8 cellular contexts compared by ENCODE assay signal in the genomic region with DNA sequence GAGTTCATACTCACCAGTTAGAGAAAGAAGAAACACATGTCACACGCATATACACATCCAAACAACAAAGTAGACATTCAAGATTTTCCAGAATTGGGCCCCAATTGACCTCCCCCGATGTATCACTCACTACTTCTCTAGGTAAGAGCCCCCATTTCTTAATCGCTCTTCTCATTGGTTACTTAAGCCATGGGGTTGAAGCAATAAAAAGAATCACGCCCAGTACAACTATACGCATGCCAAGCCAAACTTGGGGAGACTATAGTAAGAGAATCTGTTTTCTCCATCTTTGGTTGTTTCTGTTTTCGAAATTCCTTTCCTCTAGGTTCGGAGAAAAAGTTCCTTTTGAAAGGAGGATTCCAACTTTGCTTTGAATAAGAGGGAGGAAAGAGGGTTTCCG. TPM values are rescaled to one million over a fixed set of nuclear protein-coding genes. Genes with fewer than 3 reads are reported as not detected.
DNase-seq lines count a peak whose midpoint lies in the region; ATAC-seq, FAIRE-seq and TF ChIP-seq lines count a peak whose summit lies in the region.

No MANE protein-coding gene starts in this region.

- H3K27ac Mint-ChIP-seq in effector memory CD8-positive, alpha-beta T cell: peak overlapping the region; percentile 93 to 94

- peak overlapping the region; percentile 90 for H3K4me2 ChIP-seq in PC-9

- H3K9ac ChIP-seq in mucosa of rectum (ENCODE audit: low read depth in 1 of 2, low read length in 2 of 2): peak overlapping the region; percentile 82 to 89

- H3K9me2 ChIP-seq in PC-9 (ENCODE audit: insufficient read depth): no peaks in the 10 kb centered on the region

- TSS peak; percentile 75 for BruUV-seq in PC-9 (replicated peaks; lab: Mats Ljungman, UMichigan)

- H4K20me1 ChIP-seq in PC-9 (ENCODE audit: insufficient read depth): 0 out of 2 replicates have a peak, but pooled peaks cover 4% of the 10 kb centered on the region

- H3F3A ChIP-seq in PC-9 (ENCODE audit: insufficient read depth, low read depth): no peaks in the 10 kb centered on the region

- ATAC-seq in effector memory CD8-positive, alpha-beta T cell (replicated peaks): peak; percentile 14
- no peak for ATAC-seq in GM18511 (IDR thresholded peaks at IDR 0.05; ENCODE audit: unreplicated experiment)

- H3K36me3 ChIP-seq in PC-9 (ENCODE audit: low read depth) (peaks cover 16% of the 10 kb centered on the region), mucosa of rectum (ENCODE audit: control insufficient read depth in 2 of 2, insufficient read depth in 2 of 2, low read length in 2 of 2) (peaks cover 7 to 11% of the 10 kb centered on the region in 2 donors)

- no peaks in the 10 kb centered on the region for H3K27me3 ChIP-seq in PC-9 (ENCODE audit: insufficient read depth, low read depth)
- no peaks in the 10 kb centered on the region for H3K27me3 ChIP-seq in mucosa of rectum (ENCODE audit: control insufficient read depth in 2 of 2, insufficient read depth in 2 of 2, low read length in 2 of 2)

- peaks cover 28 to 31% of the 10 kb centered on the region in 2 donors for H3K27me3 Mint-ChIP-seq in effector memory CD8-positive, alpha-beta T cell

- H3K9me3 ChIP-seq in PC-9 (ENCODE audit: insufficient read depth, low read depth): no peaks in the 10 kb centered on the region
- no peaks in the 10 kb centered on the region for H3K9me3 ChIP-seq in mucosa of rectum (ENCODE audit: control insufficient read depth in 2 of 2, low read length in 2 of 2)

- no peak for TF ChIP-seq CTCF in PC-9 (conservative IDR thresholded peaks at IDR 0.05)

- CTCF ChIA-PET in PC-9 (lab: Charles Lee): no interaction called here

- H3K4me3 Mint-ChIP-seq in effector memory CD8-positive, alpha-beta T cell: peak overlapping the region; percentile 92 to 93

- H3K27ac ChIP-seq in PC-9 (peak overlapping the region; percentile 49), mucosa of rectum (ENCODE audit: low read depth in 2 of 2, low read length in 2 of 2) (peak overlapping the region; percentile 79 to 87)

- no peak for FAIRE-seq in H54 (lab: Jason Lieb, UNC)

- peaks cover 40% of the 10 kb centered on the region for H3K79me2 ChIP-seq in PC-9 (ENCODE audit: low read depth)

- peaks cover 15% of the 10 kb centered on the region for H3K4me1 ChIP-seq in PC-9 (replicated peaks; ENCODE audit: insufficient read depth)
- peaks cover 6 to 14% of the 10 kb centered on the region in 2 donors for H3K4me1 ChIP-seq in mucosa of rectum (ENCODE audit: control insufficient read depth in 2 of 2, insufficient read depth in 2 of 2, low read length in 2 of 2)

- DNase-seq in SIG-M5 treated with dmso at 0.1 percent for 504 hours (lab: John Stamatoyannopoulos, UW; ENCODE audit: unreplicated experiment) (peak; percentile 37), SIG-M5 (lab: John Stamatoyannopoulos, UW) (no peak), PC-9 (peak in 1 of 2 experiments; percentile 60), H54 (ENCODE audit: insufficient read length, low spot score) (no peak), NCI-H1694 (lab: John Stamatoyannopoulos, UW) (no peak)
- no peak for DNase-seq in effector memory CD8-positive, alpha-beta T cell

- no peaks in the 10 kb centered on the region for H3K9me3 Mint-ChIP-seq in effector memory CD8-positive, alpha-beta T cell

- H3K4me1 Mint-ChIP-seq in effector memory CD8-positive, alpha-beta T cell (ENCODE audit: low read depth in 2 of 2): peaks cover 26% of the 10 kb centered on the region in 2 donors

- no peak for TF ChIP-seq POLR2A in H54 (IDR thresholded peaks at IDR 0.05; ENCODE audit: low read depth, low read length)

- intact Hi-C loops in PC-9 (cut with micrococcal nuclease; ENCODE audit: unreplicated experiment): loop anchor here (2.0 kb wide), 1 partner anchor 128 kb away; no protein-coding TSS in a partner anchor

- H3K4me3 ChIP-seq in PC-9 (peak overlapping the region; percentile 79), mucosa of rectum (ENCODE audit: low read length in 2 of 2) (peak overlapping the region; percentile 93 to 97)

- H3K36me3 Mint-ChIP-seq in effector memory CD8-positive, alpha-beta T cell (ENCODE audit: insufficient read depth): peaks cover 45% of the 10 kb centered on the region

- H2AFZ ChIP-seq in PC-9: peak overlapping the region; percentile 93

- POLR2A ChIA-PET in PC-9 (lab: Charles Lee; ENCODE audit: unreplicated experiment): no interaction called here

RNA-seq across cellular contexts. Expression of gene DDX52, which starts 0.5 kb away (rescaled TPM):
- total RNA-seq in PC-9 (2021): 23.5 and 31.8 TPM in 2 replicates

RNA-seq across cellular contexts. Expression of gene SYNRG, which starts 33.5 kb away (rescaled TPM):
- total RNA-seq in PC-9 (2021): 18.7 and 28.9 TPM in 2 replicates
